In genomic region chr1:81330521-81330920, GRCh38 we compare ENCODE assay signal across 25 cellular contexts.
"Had no signal": no experiment of that assay in that cellular context is flagged by ENCODE, and none has a peak within 500 bp of the region (broad histone marks: within the 10 kb centered on the region; RNA-seq: fewer than 3 reads in every experiment).

No MANE protein-coding gene starts in this region.

- H3K79me2 ChIP-seq: hepatocyte had no signal

- H3K27ac ChIP-seq: coronary artery, esophagus muscularis mucosa, foreskin keratinocyte, gastroesophageal sphincter, heart left ventricle, hepatocyte, left lung, lower lobe of right lung, ovary, psoas muscle, right lobe of liver, suprapubic skin, transverse colon had no signal

- H2AFZ ChIP-seq: hepatocyte had no signal

- ATAC-seq: foreskin keratinocyte; gastroesophageal sphincter; left lung; lower lobe of right lung; natural killer cell; psoas muscle; right lobe of liver; stimulated activated naive CD8-positive, alpha-beta T cell treated with anti-CD3 and anti-CD28 coated beads, Interleukin-15, amount 100 ng/mL, for 72 hours had no signal

- H3K9me3 ChIP-seq: esophagus muscularis mucosa, gastroesophageal sphincter, heart left ventricle, left lung, lower lobe of right lung, ovary, psoas muscle, right lobe of liver, suprapubic skin, transverse colon had no signal

- DNase-seq: dermis blood vessel endothelial cell; effector memory CD4-positive, alpha-beta T cell; foreskin keratinocyte; heart left ventricle; kidney; left lung; lower lobe of right lung; natural killer cell; occipital lobe; ovary; posterior cingulate gyrus; psoas muscle; right lobe of liver; small intestine; stimulated activated CD4-positive, alpha-beta T cell treated with anti-CD3 and anti-CD28 coated beads, Interleukin-15, amount 100 ng/mL, for 24 hours; stimulated activated CD4-positive, alpha-beta T cell treated with anti-CD3 and anti-CD28 coated beads, Interleukin-4, amount 100 ng/mL, for 1 hour; stimulated activated CD8-positive, alpha-beta memory T cell treated with anti-CD3 and anti-CD28 coated beads, Interleukin-4, amount 100 ng/mL, for 48 hours; stimulated activated naive CD4-positive, alpha-beta T cell; stimulated activated naive CD8-positive, alpha-beta T cell treated with anti-CD3 and anti-CD28 coated beads, Interleukin-15, amount 100 ng/mL, for 72 hours; transverse colon had no signal

- H3K4me2 ChIP-seq: hepatocyte had no signal

- H3K4me3 ChIP-seq: coronary artery, esophagus muscularis mucosa, gastroesophageal sphincter, heart left ventricle, hepatocyte, left lung, lower lobe of right lung, ovary, psoas muscle, right lobe of liver, suprapubic skin, transverse colon had no signal

- H3K27me3 ChIP-seq: esophagus muscularis mucosa, foreskin keratinocyte, gastroesophageal sphincter, heart left ventricle, hepatocyte, left lung, ovary, right lobe of liver, suprapubic skin, transverse colon had no signal

- H3K36me3 ChIP-seq: esophagus muscularis mucosa, gastroesophageal sphincter, heart left ventricle, left lung, lower lobe of right lung, ovary, right lobe of liver, suprapubic skin, transverse colon had no signal

- H3K4me1 ChIP-seq: esophagus muscularis mucosa, foreskin keratinocyte, gastroesophageal sphincter, left lung, lower lobe of right lung, psoas muscle, right lobe of liver, transverse colon had no signal
